ENCODE assay signal across 11 cellular contexts in genomic region chr4:127788517-127788916, GRCh38. TPM values are rescaled to one million over a fixed set of nuclear protein-coding genes. Genes with fewer than 3 reads are reported as not detected.
A peak's percentile ranks its signal among the peaks of the same experiment; 100 is the strongest.
DNase-seq lines count a peak whose midpoint lies in the region; ATAC-seq, FAIRE-seq and TF ChIP-seq lines count a peak whose summit lies in the region.
"Had no signal": no experiment of that assay in that cellular context is flagged by ENCODE, and none has a peak within 500 bp of the region (broad histone marks: within the 10 kb centered on the region; RNA-seq: fewer than 3 reads in every experiment).

No MANE protein-coding gene starts in this region.

- H4K91ac ChIP-seq in trophoblast cell (ENCODE audit: low read depth, low read length), result no peak overlapping the region

- no peaks in the 10 kb centered on the region for H3K79me1 ChIP-seq in trophoblast cell (ENCODE audit: low read length)

- H3K27me3 ChIP-seq in HepG2 (ENCODE audit: control insufficient read depth in 1 of 2, insufficient read depth in 2 of 2, low read length in 2 of 2), result no peaks in the 10 kb centered on the region
- no peaks in the 10 kb centered on the region for H3K27me3 ChIP-seq in trophoblast cell (ENCODE audit: insufficient read depth, low read length)
- H3K27me3 ChIP-seq: colonic mucosa had no signal

- H3K27me3 Mint-ChIP-seq in activated T-cell treated with anti-CD3 and anti-CD28 coated beads, Interleukin-2, amount 50 U/mL, for 24 hours, result peaks cover 50% of the 10 kb centered on the region

- ATAC-seq in HG02642 (IDR thresholded peaks at IDR 0.05; ENCODE audit: poor library complexity, unreplicated experiment), result peak; percentile 64
- peak; percentile 97 for ATAC-seq in HepG2

- H4K12ac ChIP-seq in trophoblast cell (ENCODE audit: low read depth, low read length), result no peak overlapping the region

- no peaks in the 10 kb centered on the region for H4K20me1 ChIP-seq in HepG2 (ENCODE audit: insufficient read depth, low read length)

- no peak for TF ChIP-seq POLR2A in HepG2 (IDR thresholded peaks at IDR 0.05; ENCODE audit: insufficient read depth in 1 of 2, low read depth in 2 of 2, low read length in 2 of 2)

- H3K9me3 Mint-ChIP-seq in activated T-cell treated with anti-CD3 and anti-CD28 coated beads, Interleukin-2, amount 50 U/mL, for 24 hours, result no peaks in the 10 kb centered on the region
- H3K9me3 Mint-ChIP-seq: nephron; stimulated activated naive CD8-positive, alpha-beta T cell treated with anti-CD3 and anti-CD28 coated beads, Interleukin-15, Interleukin-2, amounts not matched to agents 100 ng/mL and 50 ng/mL, for 24 hours had no signal

- H3K27ac Mint-ChIP-seq in activated T-cell treated with anti-CD3 and anti-CD28 coated beads, Interleukin-2, amount 50 U/mL, for 24 hours, result no peak overlapping the region
- H3K27ac Mint-ChIP-seq: nephron; stimulated activated naive CD8-positive, alpha-beta T cell treated with anti-CD3 and anti-CD28 coated beads, Interleukin-15, Interleukin-2, amounts not matched to agents 100 ng/mL and 50 ng/mL, for 24 hours had no signal

- FAIRE-seq in GM18507 (lab: Jason Lieb, UNC) (peak; percentile 71), HepG2 (lab: Jason Lieb, UNC) (peak; percentile 59)

- CTCF ChIA-PET in HepG2 (lab: Yijun Ruan, JAX; ENCODE audit: low intra/inter-chr PET ratio, low total read pairs), result interaction anchor here (1.5 kb wide), 1 partner anchor 183 kb away, joined by 5 read pairs; no protein-coding TSS in a partner anchor

- intact Hi-C loops in HepG2 (cut with micrococcal nuclease; ENCODE audit: unreplicated experiment), result loop anchor here (1.0 to 10.0 kb wide), 3 partner anchors 96 to 183 kb away; partner anchors contain the start of genes ABHD18, MFSD8 and PLK4

- H3K4me2 ChIP-seq in HepG2 (ENCODE audit: low read depth, low read length), result no peak overlapping the region
- H3K4me2 ChIP-seq in trophoblast cell (ENCODE audit: low read length), result no peak overlapping the region

- WGBS in HepG2 (ENCODE audit: low lambda C conversion rate), result 36% methylated on average over 2 of the region's 2 CpGs
- WGBS in trophoblast cell (ENCODE audit: extremely low coverage, insufficient coverage, insufficient read length), result no CpG with 5 or more reads among the region's 2 CpGs

- H3K27ac ChIP-seq in HepG2 (ENCODE audit: extremely low read length, insufficient read depth, low read length) (no peak overlapping the region), trophoblast cell (ENCODE audit: low read depth, low read length) (no peak overlapping the region)
- H3K27ac ChIP-seq: colonic mucosa had no signal

- H2BK120ac ChIP-seq in trophoblast cell (ENCODE audit: insufficient read depth, low read length, poor library complexity), result no peak overlapping the region

- H3K9ac ChIP-seq in HepG2 (ENCODE audit: insufficient read depth, low read depth, low read length) (no peak overlapping the region), trophoblast cell (ENCODE audit: low read length) (no peak overlapping the region)

- TF ChIP-seq RAD21 in HepG2 (CRISPR knock-in tag; IDR thresholded peaks at IDR 0.05), result peak; percentile 37; the same call in 1 of the 2 replicates

- peaks cover 73% of the 10 kb centered on the region for H3K79me2 ChIP-seq in HepG2 (ENCODE audit: insufficient read depth, low read length)
- H3K79me2 ChIP-seq in trophoblast cell (ENCODE audit: control insufficient read depth, insufficient read depth, low read length, poor library complexity), result no peaks in the 10 kb centered on the region

- POLR2A ChIA-PET in HepG2 (lab: Yijun Ruan, JAX), result no interaction called here

- H3K4me1 ChIP-seq in HepG2 (ENCODE audit: insufficient read depth, low read length) (peaks cover 17% of the 10 kb centered on the region), trophoblast cell (ENCODE audit: control insufficient read depth in 1 of 2, insufficient read depth in 2 of 2, low read length in 2 of 2) (no peaks in the 10 kb centered on the region)
- H3K4me1 ChIP-seq: colonic mucosa had no signal

- no peak overlapping the region for H3K23ac ChIP-seq in trophoblast cell (ENCODE audit: low read length)

- peaks cover under 1% of the 10 kb centered on the region for H3K4me1 Mint-ChIP-seq in activated T-cell treated with anti-CD3 and anti-CD28 coated beads, Interleukin-2, amount 50 U/mL, for 24 hours (ENCODE audit: low read depth)

- no peak overlapping the region for H3K4ac ChIP-seq in trophoblast cell (ENCODE audit: low read depth, low read length)

- no TSS peak for BruUV-seq in HepG2 (replicated peaks; lab: Mats Ljungman, UMichigan)

- H3K36me3 ChIP-seq in HepG2 (replicated peaks in 1 of 2; ENCODE audit: control insufficient read depth in 1 of 2, insufficient read depth in 2 of 2, low read length in 2 of 2) (no peaks in the 10 kb centered on the region), trophoblast cell (ENCODE audit: control insufficient read depth in 1 of 2, insufficient read depth in 2 of 2, low read length in 2 of 2) (no peaks in the 10 kb centered on the region)
- H3K36me3 ChIP-seq: colonic mucosa had no signal

- no peak overlapping the region for H2BK12ac ChIP-seq in trophoblast cell (ENCODE audit: low read length)

- no peaks in the 10 kb centered on the region for H3K36me3 Mint-ChIP-seq in activated T-cell treated with anti-CD3 and anti-CD28 coated beads, Interleukin-2, amount 50 U/mL, for 24 hours (ENCODE audit: low read depth)

- in situ Hi-C loops in HepG2 (cut with HindIII; ENCODE audit: extremely low pct_ligation_motif_present, low pct_unique_long_range_greater_than_20kb), result no loop called here

- H2AFZ ChIP-seq in HepG2 (ENCODE audit: low read length) (no peak overlapping the region), trophoblast cell (ENCODE audit: insufficient read depth, low read length, poor library complexity) (no peak overlapping the region)

- no peak overlapping the region for H3K18ac ChIP-seq in trophoblast cell (ENCODE audit: low read length)

- TF ChIP-seq EP300 in HepG2 (IDR thresholded peaks at IDR 0.05; ENCODE audit: low read depth in 2 of 2, low read length in 2 of 2), result no peak
- no peak for TF ChIP-seq EP300 in HepG2 (CRISPR knock-in tag; IDR thresholded peaks at IDR 0.05; ENCODE audit: borderline replicate concordance)

- H3K4me3 ChIP-seq in HepG2 (replicated peaks in 1 of 3; ENCODE audit: insufficient read depth in 1 of 3, low read depth in 2 of 3, low read length in 3 of 3) (no peak overlapping the region), trophoblast cell (ENCODE audit: low read depth, low read length) (no peak overlapping the region)
- H3K4me3 ChIP-seq: colonic mucosa had no signal

- H3K4me3 Mint-ChIP-seq in activated T-cell treated with anti-CD3 and anti-CD28 coated beads, Interleukin-2, amount 50 U/mL, for 24 hours, result no peak overlapping the region
- H3K4me3 Mint-ChIP-seq: nephron; stimulated activated naive CD8-positive, alpha-beta T cell treated with anti-CD3 and anti-CD28 coated beads, Interleukin-15, Interleukin-2, amounts not matched to agents 100 ng/mL and 50 ng/mL, for 24 hours had no signal

- H2BK5ac ChIP-seq in trophoblast cell (ENCODE audit: low read depth, low read length, poor library complexity), result no peak overlapping the region

- DNase-seq in GM18507 (ENCODE audit: extremely low spot score, insufficient read length, low read depth) (no peak), RKO (ENCODE audit: low spot score) (peak; percentile 47), HepG2 (ENCODE audit: low spot score) (peak; percentile 40), occipital lobe (lab: John Stamatoyannopoulos, UW) (no peak), trophoblast cell (no peak), LoVo (ENCODE audit: low spot score) (no peak)
- DNase-seq in activated T-cell treated with anti-CD3 and anti-CD28 coated beads, Interleukin-2, amount 50 U/mL, for 24 hours, result no peak
- DNase-seq: colonic mucosa had no signal

- TF ChIP-seq CTCF in HepG2 (CRISPR knock-in tag; IDR thresholded peaks at IDR 0.05), result peak; percentile 71

- no peak overlapping the region for H2AK5ac ChIP-seq in trophoblast cell (ENCODE audit: low read length)

- no peak overlapping the region for H4K8ac ChIP-seq in trophoblast cell (ENCODE audit: low read depth, low read length)

- H3K14ac ChIP-seq in trophoblast cell (ENCODE audit: low read length), result no peak overlapping the region

- H3K9me3 ChIP-seq in HepG2 (ENCODE audit: low read length) (no peaks in the 10 kb centered on the region), trophoblast cell (ENCODE audit: insufficient read depth, low read depth, low read length) (no peaks in the 10 kb centered on the region)
- H3K9me3 ChIP-seq: colonic mucosa had no signal

RNA-seq across cellular contexts. Expression of gene HSPA4L, which starts 6.4 kb away (rescaled TPM):
- total RNA-seq in HepG2 (2016; rRNA removed; fragmentation: Illumina TruSeq; extraction: Trizol) (31.5 and 61.8 TPM in 2 replicates), occipital lobe (10.9 TPM)
- 3.1 and 3.3 TPM in 2 replicates for total RNA-seq in HepG2 (2016; cell fraction: cytosol; rRNA removed; fragmentation: Illumina TruSeq; extraction: Trizol; ENCODE audit: low read depth)
- 32.3 and 61.1 TPM in 2 replicates for total RNA-seq in HepG2 (2016; cell fraction: insoluble cytoplasmic fraction; rRNA removed; fragmentation: Illumina TruSeq; extraction: Trizol)
- 4.9 and 5.9 TPM in 2 replicates for total RNA-seq in HepG2 (2016; cell fraction: membrane; rRNA removed; fragmentation: Illumina TruSeq; extraction: Trizol)
- total RNA-seq in HepG2 (2016; cell fraction: nucleus; rRNA removed; fragmentation: Illumina TruSeq; extraction: Trizol), result 22.8 and 25.9 TPM in 2 replicates
- polyA plus RNA-seq in HepG2 (2011; rRNA removed), result 2.7 and 3.7 TPM in 2 replicates
- polyA plus RNA-seq in HepG2 (2011; cell fraction: cytosol; rRNA removed), result 1.6 and 1.7 TPM in 2 replicates
- polyA plus RNA-seq in HepG2 (2011; cell fraction: nucleus; rRNA removed), result 2.0 TPM in 2 replicates
- 6.5 and 7.1 TPM in 2 replicates for polyA plus RNA-seq in HepG2 (2012)
- polyA plus RNA-seq in HepG2 (2016; cell fraction: cytosol; fragmentation: Illumina TruSeq; extraction: Trizol; ENCODE audit: low read depth), result 0.41 and 0.43 TPM in 2 replicates
- 28.3 TPM in 2 replicates for polyA plus RNA-seq in HepG2 (2016; cell fraction: insoluble cytoplasmic fraction; fragmentation: Illumina TruSeq; extraction: Trizol; ENCODE audit: low read depth)
- polyA plus RNA-seq in HepG2 (2016; cell fraction: membrane; fragmentation: Illumina TruSeq; extraction: Trizol; ENCODE audit: low read depth), result 1.1 and 1.3 TPM in 2 replicates
- polyA plus RNA-seq in HepG2 (2016; cell fraction: nucleus; fragmentation: Illumina TruSeq; extraction: Trizol; ENCODE audit: insufficient read depth, low read depth), result 14.1 and 14.9 TPM in 2 replicates
- 14.3 and 32.5 TPM in 2 replicates for polyA minus RNA-seq in HepG2 (2011; rRNA and poly(A)+ RNA removed; ENCODE audit: low replicate concordance)
- polyA minus RNA-seq in HepG2 (2011; cell fraction: cytosol; rRNA and poly(A)+ RNA removed), result 5.0 and 8.7 TPM in 2 replicates
- polyA minus RNA-seq in HepG2 (2011; cell fraction: nucleus; rRNA and poly(A)+ RNA removed), result 12.1 and 12.4 TPM in 2 replicates
- 6.8 and 7.4 TPM in 2 replicates for polyA plus RNA-seq in trophoblast cell (2013)

RNA-seq across cellular contexts. Expression of gene SLC25A31, which starts 58.3 kb away (rescaled TPM):
- total RNA-seq in HepG2 (2016; rRNA removed; fragmentation: Illumina TruSeq; extraction: Trizol) (0.04 TPM in 1 of 2 replicates, not detected in the other), occipital lobe (0.16 TPM)
- not detected in 2 replicates for total RNA-seq in HepG2 (2016; cell fraction: cytosol; rRNA removed; fragmentation: Illumina TruSeq; extraction: Trizol; ENCODE audit: low read depth)
- not detected in 2 replicates for total RNA-seq in HepG2 (2016; cell fraction: insoluble cytoplasmic fraction; rRNA removed; fragmentation: Illumina TruSeq; extraction: Trizol)
- total RNA-seq in HepG2 (2016; cell fraction: membrane; rRNA removed; fragmentation: Illumina TruSeq; extraction: Trizol), result not detected in 2 replicates
- total RNA-seq in HepG2 (2016; cell fraction: nucleus; rRNA removed; fragmentation: Illumina TruSeq; extraction: Trizol), result not detected in 2 replicates
- polyA plus RNA-seq in HepG2 (2011; rRNA removed), result not detected in 2 replicates
- polyA plus RNA-seq in HepG2 (2011; cell fraction: cytosol; rRNA removed), result not detected in 2 replicates
- not detected in 2 replicates for polyA plus RNA-seq in HepG2 (2011; cell fraction: nucleus; rRNA removed)
- polyA plus RNA-seq in HepG2 (2012), result not detected in 2 replicates
- polyA plus RNA-seq in HepG2 (2016; cell fraction: cytosol; fragmentation: Illumina TruSeq; extraction: Trizol; ENCODE audit: low read depth), result not detected in 2 replicates
- not detected in 2 replicates for polyA plus RNA-seq in HepG2 (2016; cell fraction: insoluble cytoplasmic fraction; fragmentation: Illumina TruSeq; extraction: Trizol; ENCODE audit: low read depth)
- polyA plus RNA-seq in HepG2 (2016; cell fraction: membrane; fragmentation: Illumina TruSeq; extraction: Trizol; ENCODE audit: low read depth), result not detected in 2 replicates
- polyA plus RNA-seq in HepG2 (2016; cell fraction: nucleus; fragmentation: Illumina TruSeq; extraction: Trizol; ENCODE audit: insufficient read depth, low read depth), result not detected in 2 replicates
- not detected in 2 replicates for polyA minus RNA-seq in HepG2 (2011; rRNA and poly(A)+ RNA removed; ENCODE audit: low replicate concordance)
- not detected in 2 replicates for polyA minus RNA-seq in HepG2 (2011; cell fraction: cytosol; rRNA and poly(A)+ RNA removed)
- not detected in 2 replicates for polyA minus RNA-seq in HepG2 (2011; cell fraction: nucleus; rRNA and poly(A)+ RNA removed)
- polyA plus RNA-seq in trophoblast cell (2013), result not detected in 2 replicates
- total RNA-seq: colonic mucosa had no signal

Comparison
In these comparisons a context has a peak if more than half of its experiments do, and no peak if none do; other contexts are left out.
1. DNase-seq: peak in RKO (single experiment) and HepG2 (single experiment); none in GM18507 (single experiment), activated T-cell treated with anti-CD3 and anti-CD28 coated beads, Interleukin-2, amount 50 U/mL, for 24 hours (single experiment), occipital lobe (single experiment), trophoblast cell (0 of 2) and LoVo (single experiment).